22 cellular contexts compared by ENCODE assay signal in genomic region chr1:24048205-24048869, GRCh38.
DNase-seq lines count a peak whose midpoint lies in the region; ATAC-seq and TF ChIP-seq lines count a peak whose summit lies in the region.
"Had no signal": no experiment of that assay in that cellular context is flagged by ENCODE, and none has a peak within 500 bp of the region (broad histone marks: within the 10 kb centered on the region; RNA-seq: fewer than 3 reads in every experiment).

No MANE protein-coding gene starts in this region.

- DNase-seq in Calu3 (peak; percentile 48), HFFc6 (peak; percentile 16), iris pigment epithelial cell (ENCODE audit: low read depth) (peak; percentile 7), WTC11 (ENCODE audit: low spot score) (no peak), AG20443 (ENCODE audit: low spot score) (no peak), uterus (no peak)
- DNase-seq: activated CD4-positive, alpha-beta T cell treated with anti-CD3 and anti-CD28 coated beads, Interleukin-2, amount 50 U/mL, for 1 hour; activated CD8-positive, alpha-beta memory T cell treated with anti-CD3 and anti-CD28 coated beads, Interleukin-2, amount 50 U/mL, for 48 hours; activated gamma-delta T cell; CD4-positive, alpha-beta T cell; DND-41; naive thymus-derived CD8-positive, alpha-beta T cell; NCI-H1417 treated with DMSO at 0.1 percent for 48 hours; NCI-H526 treated with DMSO at 0.1 percent for 48 hours; right lobe of liver; SHP77; testis had no signal

- no TSS peak for BruUV-seq in Calu3 (replicated peaks; lab: Mats Ljungman, UMichigan)

- H3K36me3 Mint-ChIP-seq in Calu3 (ENCODE audit: insufficient read depth, unreplicated experiment) = peaks cover 4% of the 10 kb centered on the region
- no peaks in the 10 kb centered on the region for H3K36me3 Mint-ChIP-seq in HFFc6 (ENCODE audit: low read depth)
- H3K36me3 Mint-ChIP-seq in WTC11 = no peaks in the 10 kb centered on the region
- H3K36me3 Mint-ChIP-seq: naive thymus-derived CD8-positive, alpha-beta T cell had no signal

- no peak for TF ChIP-seq POLR2A in uterus (IDR thresholded peaks at IDR 0.05)

- no peaks in the 10 kb centered on the region for H3K9me3 ChIP-seq in uterus
- H3K9me3 ChIP-seq: gastroesophageal sphincter, HAP-1, ovary, right lobe of liver, testis had no signal

- peaks cover 4 to 10% of the 10 kb centered on the region in 2 donors for H3K4me1 ChIP-seq in uterus
- H3K4me1 ChIP-seq: right lobe of liver had no signal

- H3K27ac ChIP-seq in VCaP (0 out of 2 replicates have a peak overlapping the region, but pooled peaks have one; percentile 16), uterus (no peak overlapping the region)
- H3K27ac ChIP-seq: ovary, right lobe of liver, testis had no signal

- intact Hi-C loops in Calu3 (cut with micrococcal nuclease; ENCODE audit: unreplicated experiment) = no loop called here
- intact Hi-C loops in uterus (cut with DNase I; ENCODE audit: low total_unique reads) = no loop called here

- CTCF ChIA-PET in Calu3 (lab: Charles Lee) (no interaction called here), WTC11 (lab: Charles Lee) (interaction anchor here (1.6 kb wide), 1 partner anchor 23 kb away, joined by 4 read pairs; no protein-coding TSS in a partner anchor)

- H3K4me3 ChIP-seq in uterus = no peak overlapping the region
- H3K4me3 ChIP-seq: gastroesophageal sphincter, HAP-1, ovary, right lobe of liver, testis had no signal

- H3K27ac Mint-ChIP-seq in Calu3 (ENCODE audit: unreplicated experiment) (peak overlapping the region; percentile 52), HFFc6 (peak overlapping the region; percentile 49; the same call in 1 of the 2 replicates), WTC11 (no peak overlapping the region)
- H3K27ac Mint-ChIP-seq: CD4-positive, alpha-beta T cell had no signal

- H3K4me3 Mint-ChIP-seq in Calu3 (ENCODE audit: low read depth, unreplicated experiment) = no peak overlapping the region
- no peak overlapping the region for H3K4me3 Mint-ChIP-seq in HFFc6
- H3K4me3 Mint-ChIP-seq in WTC11 = no peak overlapping the region
- H3K4me3 Mint-ChIP-seq: CD4-positive, alpha-beta T cell; naive thymus-derived CD8-positive, alpha-beta T cell had no signal

- no peaks in the 10 kb centered on the region for H3K27me3 Mint-ChIP-seq in Calu3 (ENCODE audit: unreplicated experiment)
- H3K27me3 Mint-ChIP-seq in HFFc6 (ENCODE audit: insufficient read depth) = no peaks in the 10 kb centered on the region
- no peaks in the 10 kb centered on the region for H3K27me3 Mint-ChIP-seq in WTC11 (ENCODE audit: low read depth)
- H3K27me3 Mint-ChIP-seq: CD4-positive, alpha-beta T cell had no signal

- POLR2A ChIA-PET in WTC11 (lab: Charles Lee) = interaction anchor here (0.7 kb wide), 1 partner anchor 1036 kb away, joined by 3 read pairs; no protein-coding TSS in a partner anchor

- H3K36me3 ChIP-seq in uterus = no peaks in the 10 kb centered on the region
- H3K36me3 ChIP-seq: gastroesophageal sphincter, HAP-1, ovary, right lobe of liver had no signal

- no peak for ATAC-seq in WTC11
- ATAC-seq: gastroesophageal sphincter; HepG2; naive thymus-derived CD8-positive, alpha-beta T cell; right lobe of liver had no signal

- no peaks in the 10 kb centered on the region for H3K27me3 ChIP-seq in uterus
- H3K27me3 ChIP-seq: gastroesophageal sphincter, ovary, right lobe of liver, testis had no signal

- TF ChIP-seq CTCF in Calu3 (IDR thresholded peaks at IDR 0.05; ENCODE audit: unreplicated experiment) (no peak), HFFc6 (IDR thresholded peaks at IDR 0.05) (no peak), VCaP (conservative IDR thresholded peaks at IDR 0.05) (no peak), WTC11 (IDR thresholded peaks at IDR 0.05) (no peak), uterus (IDR thresholded peaks at IDR 0.05) (no peak)

- H3K4me1 Mint-ChIP-seq in Calu3 (ENCODE audit: low read depth, unreplicated experiment) (peaks cover 29% of the 10 kb centered on the region), HFFc6 (ENCODE audit: low read depth) (peaks cover 31% of the 10 kb centered on the region), WTC11 (no peaks in the 10 kb centered on the region)
- H3K4me1 Mint-ChIP-seq: naive thymus-derived CD8-positive, alpha-beta T cell had no signal

- H3K9me3 Mint-ChIP-seq in Calu3 (ENCODE audit: low read depth, unreplicated experiment) = no peaks in the 10 kb centered on the region
- H3K9me3 Mint-ChIP-seq in HFFc6 = no peaks in the 10 kb centered on the region
- H3K9me3 Mint-ChIP-seq in WTC11 = no peaks in the 10 kb centered on the region
- H3K9me3 Mint-ChIP-seq: CD4-positive, alpha-beta T cell; naive thymus-derived CD8-positive, alpha-beta T cell had no signal

TF ChIP-seq in WTC11, 78 proteins besides CTCF, POLR2A, EP300 and RAD21 (continues in another document):
- TF ChIP-seq PRDM15 (CRISPR knock-in tag; IDR thresholded peaks at IDR 0.05) = no peak
- no peak for TF ChIP-seq ZNF396 (CRISPR knock-in tag; IDR thresholded peaks at IDR 0.05; ENCODE audit: borderline replicate concordance)
- TF ChIP-seq EMX1 (CRISPR knock-in tag; IDR thresholded peaks at IDR 0.05) = no peak
- no peak for TF ChIP-seq GABPB1 (CRISPR knock-in tag; IDR thresholded peaks at IDR 0.05)
- no peak for TF ChIP-seq FOXP4 (CRISPR knock-in tag; IDR thresholded peaks at IDR 0.05)
- TF ChIP-seq NR1H2 (CRISPR knock-in tag; IDR thresholded peaks at IDR 0.05) = no peak
- TF ChIP-seq TEAD1 (CRISPR knock-in tag; IDR thresholded peaks at IDR 0.05) = no peak
- TF ChIP-seq CREM (CRISPR knock-in tag; IDR thresholded peaks at IDR 0.05) = no peak
- no peak for TF ChIP-seq AR (CRISPR knock-in tag; IDR thresholded peaks at IDR 0.05)
- TF ChIP-seq GRHL2 (CRISPR knock-in tag; IDR thresholded peaks at IDR 0.05; ENCODE audit: insufficient replicate concordance, severe bottlenecking) = no peak
- no peak for TF ChIP-seq ELF4 (CRISPR knock-in tag; IDR thresholded peaks at IDR 0.05; ENCODE audit: low read depth)

Comparison
In these comparisons a context has a peak if more than half of its experiments do, and no peak if none do; other contexts are left out.
1. DNase-seq: peak in Calu3 (single experiment), HFFc6 (single experiment) and iris pigment epithelial cell (single experiment); none in WTC11 (single experiment), AG20443 (single experiment) and uterus (0 of 2).